1 cellular context compared by ENCODE assay signal in the genomic region with DNA sequence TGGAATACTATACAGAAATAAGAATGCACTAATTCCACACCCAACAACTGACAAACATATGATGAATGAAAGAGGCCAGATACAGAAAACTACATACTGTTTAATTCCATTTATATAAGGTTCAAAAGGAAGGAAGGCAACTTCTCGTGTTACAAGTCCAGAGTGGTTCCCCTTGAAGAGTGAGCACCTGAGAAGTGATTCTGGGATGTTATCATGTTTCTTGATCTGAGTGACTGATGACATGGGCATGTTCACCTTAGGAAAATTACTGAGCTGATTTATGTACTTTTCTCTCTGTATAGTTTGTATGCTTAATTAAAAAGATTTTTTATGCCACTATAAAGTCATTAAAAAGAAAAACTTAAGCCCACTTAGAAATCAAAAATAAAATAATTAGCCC.
A peak's percentile ranks its signal among the peaks of the same experiment; 100 is the strongest.
TF ChIP-seq lines count a peak whose summit lies in the region.

No MANE protein-coding gene starts in this region.

TF ChIP-seq in K562, 482 proteins besides CTCF, POLR2A, EP300 and RAD21:
- 0 out of 2 replicates have a peak, but pooled peaks have one; percentile 28 for TF ChIP-seq PKNOX1 (IDR thresholded peaks at IDR 0.05)
- no peak for TF ChIP-seq KAT2B (IDR thresholded peaks at IDR 0.05; ENCODE audit: low read depth, low read length)
- TF ChIP-seq MEIS2 (IDR thresholded peaks at IDR 0.05; ENCODE audit: partially characterized antibody): peak; percentile 40
